ENCODE assay signal across 27 cellular contexts in the genomic region with DNA sequence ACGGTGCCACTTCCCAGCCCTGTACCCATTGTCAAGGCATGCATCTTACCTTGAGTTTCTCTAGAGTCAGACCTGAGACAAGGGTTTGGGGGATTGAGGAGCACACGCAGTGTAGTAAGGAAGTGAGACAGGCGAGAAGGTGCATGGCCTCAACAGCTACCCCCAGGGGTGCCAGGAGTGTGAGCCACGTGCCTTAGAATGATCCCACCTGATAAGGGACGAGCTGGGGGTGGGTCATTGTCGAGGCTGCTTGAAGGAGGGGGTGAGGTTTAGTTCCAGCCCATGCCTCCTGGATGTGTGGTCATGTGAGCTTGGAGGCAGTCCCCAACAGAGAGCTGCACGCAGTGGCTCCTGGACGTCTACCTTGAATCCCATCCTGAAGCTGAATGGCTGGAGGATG.
DNase-seq lines count a peak whose midpoint lies in the region; ATAC-seq, FAIRE-seq and TF ChIP-seq lines count a peak whose summit lies in the region.
"Had no signal": no experiment of that assay in that cellular context is flagged by ENCODE, and none has a peak within 500 bp of the region (broad histone marks: within the 10 kb centered on the region; RNA-seq: fewer than 3 reads in every experiment).

No MANE protein-coding gene starts in this region.

- H3K4me3 ChIP-seq in K562 (no peak overlapping the region), mesendoderm (ENCODE audit: low read length) (no peak overlapping the region), HepG2 (replicated peaks in 1 of 3; ENCODE audit: insufficient read depth in 1 of 3, low read depth in 2 of 3, low read length in 3 of 3) (no peak overlapping the region)
- H3K4me3 ChIP-seq: BLaER1, GM12878 had no signal

- no peak overlapping the region for H4K8ac ChIP-seq in mesendoderm (ENCODE audit: low read depth, low read length)

- CTCF ChIA-PET in K562 (lab: Yijun Ruan, JAX; ENCODE audit: low intra/inter-chr PET ratio), result no interaction called here
- CTCF ChIA-PET in HepG2 (lab: Yijun Ruan, JAX; ENCODE audit: low intra/inter-chr PET ratio, low total read pairs), result no interaction called here
- CTCF ChIA-PET in activated CD4-positive, alpha-beta T cell treated with anti-CD3 and anti-CD28 coated beads for 36 hours (lab: Charles Lee), result no interaction called here

- DNase-seq in T-helper 17 cell, result no peak
- DNase-seq in K562 (ENCODE audit: extremely low read depth in 1 of 4, low spot score in 3 of 4), result no peak
- peak; percentile 51 for DNase-seq in mesendoderm
- DNase-seq in effector CD4-positive, alpha-beta T cell, result no peak
- DNase-seq in HepG2 (ENCODE audit: low spot score), result no peak
- no peak for DNase-seq in activated CD4-positive, alpha-beta T cell treated with anti-CD3 and anti-CD28 coated beads for 36 hours
- DNase-seq: 8988T; ACHN; BE2C; C1 segment of cervical spinal cord; CD4-positive, alpha-beta memory T cell; CD4-positive, CD25-positive, alpha-beta regulatory T cell; CD8-positive, alpha-beta memory T cell; COR-L47; DMS 273 treated with DMSO at 0.1 percent for 48 hours; DMS153; DMS53; DMS79; DND-41; EL; GDM1 had no signal

- TF ChIP-seq RAD21 in K562 (CRISPR knock-in tag; conservative IDR thresholded peaks at IDR 0.05 in 1 of 2, IDR thresholded peaks at IDR 0.05 in 1 of 2) (no peak), HepG2 (CRISPR knock-in tag; IDR thresholded peaks at IDR 0.05) (no peak)

- H3K27ac ChIP-seq in K562 (ENCODE audit: extremely low read depth, low read depth, low read length) (no peak overlapping the region), mesendoderm (ENCODE audit: low read depth, low read length) (no peak overlapping the region), HepG2 (ENCODE audit: extremely low read length, insufficient read depth, low read length) (no peak overlapping the region)
- H3K27ac ChIP-seq: BLaER1 had no signal

- no peak overlapping the region for H3K23ac ChIP-seq in mesendoderm (ENCODE audit: low read length)

- no peak overlapping the region for H3K9ac ChIP-seq in K562 (ENCODE audit: insufficient read depth in 1 of 2, low read depth in 2 of 2, low read length in 2 of 2)
- H3K9ac ChIP-seq in mesendoderm (ENCODE audit: low read length), result no peak overlapping the region
- no peak overlapping the region for H3K9ac ChIP-seq in HepG2 (ENCODE audit: insufficient read depth, low read depth, low read length)
- H3K9ac ChIP-seq: BLaER1 had no signal

- intact Hi-C loops in K562 (cut with micrococcal nuclease), result no loop called here
- intact Hi-C loops in HepG2 (cut with micrococcal nuclease; ENCODE audit: unreplicated experiment), result no loop called here
- intact Hi-C loops in activated CD4-positive, alpha-beta T cell treated with anti-CD3 and anti-CD28 coated beads for 36 hours (cut with DNase I, micrococcal nuclease), result no loop called here

- no peaks in the 10 kb centered on the region for H3K4me1 ChIP-seq in K562 (replicated peaks in 1 of 2; ENCODE audit: control insufficient read depth in 2 of 2, insufficient read depth in 2 of 2, low read length in 2 of 2)
- peaks cover 6% of the 10 kb centered on the region for H3K4me1 ChIP-seq in mesendoderm (ENCODE audit: control insufficient read depth, low read depth, low read length)
- H3K4me1 ChIP-seq in HepG2 (ENCODE audit: insufficient read depth, low read length), result no peaks in the 10 kb centered on the region
- H3K4me1 ChIP-seq: BE2C had no signal

- no peaks in the 10 kb centered on the region for H3K9me1 ChIP-seq in K562 (ENCODE audit: control insufficient read depth, insufficient read depth, low read length)

- H3K36me3 ChIP-seq in K562 (ENCODE audit: control insufficient read depth, insufficient read depth, low read length) (no peaks in the 10 kb centered on the region), mesendoderm (ENCODE audit: control insufficient read depth, insufficient read depth, low read length) (no peaks in the 10 kb centered on the region), HepG2 (replicated peaks in 1 of 2; ENCODE audit: control insufficient read depth in 1 of 2, insufficient read depth in 2 of 2, low read length in 2 of 2) (no peaks in the 10 kb centered on the region)
- H3K36me3 ChIP-seq: BE2C, BLaER1 had no signal

- no peak overlapping the region for H3K4ac ChIP-seq in mesendoderm (ENCODE audit: low read depth, low read length)

- H3K18ac ChIP-seq in mesendoderm (ENCODE audit: low read length), result no peak overlapping the region

- no TSS peak for BruUV-seq in K562 (replicated peaks; lab: Mats Ljungman, UMichigan)
- BruUV-seq in HepG2 (replicated peaks; lab: Mats Ljungman, UMichigan), result no TSS peak

- H3K9me3 ChIP-seq in T-helper 17 cell (ENCODE audit: control insufficient read depth, low read length, poor library complexity, severe bottlenecking) (no peaks in the 10 kb centered on the region), K562 (replicated peaks; ENCODE audit: control insufficient read depth, insufficient read depth, low read depth, low read length) (no peaks in the 10 kb centered on the region), HepG2 (ENCODE audit: low read length) (no peaks in the 10 kb centered on the region)
- H3K9me3 ChIP-seq: BE2C, BLaER1 had no signal

- H4K5ac ChIP-seq in mesendoderm (ENCODE audit: low read length), result no peak overlapping the region

- no peaks in the 10 kb centered on the region for H3K79me1 ChIP-seq in mesendoderm (ENCODE audit: low read length)

- peak overlapping the region; percentile 96 for H3K27ac Mint-ChIP-seq in T-helper 17 cell
- no peak overlapping the region for H3K27ac Mint-ChIP-seq in activated CD4-positive, alpha-beta T cell treated with anti-CD3 and anti-CD28 coated beads for 36 hours
- H3K27ac Mint-ChIP-seq: CD14-positive monocyte had no signal

- no peaks in the 10 kb centered on the region for H4K20me1 ChIP-seq in K562 (replicated peaks; ENCODE audit: control insufficient read depth, insufficient read depth, low read length)
- no peaks in the 10 kb centered on the region for H4K20me1 ChIP-seq in HepG2 (ENCODE audit: insufficient read depth, low read length)
- H4K20me1 ChIP-seq: BLaER1 had no signal

- no peak overlapping the region for H2AK5ac ChIP-seq in mesendoderm (ENCODE audit: low read length)

- H2BK15ac ChIP-seq in mesendoderm (replicated peaks; ENCODE audit: low read depth), result no peak overlapping the region

- H3K4me2 ChIP-seq in K562 (ENCODE audit: insufficient read depth, low read length) (no peak overlapping the region), mesendoderm (ENCODE audit: low read length) (no peak overlapping the region), HepG2 (ENCODE audit: low read depth, low read length) (no peak overlapping the region)

- H3K4me3 Mint-ChIP-seq in T-helper 17 cell, result no peak overlapping the region
- H3K4me3 Mint-ChIP-seq in activated CD4-positive, alpha-beta T cell treated with anti-CD3 and anti-CD28 coated beads for 36 hours, result no peak overlapping the region
- H3K4me3 Mint-ChIP-seq: CD14-positive monocyte; CD4-positive, CD25-positive, alpha-beta regulatory T cell had no signal

- FAIRE-seq in K562 (lab: Jason Lieb, UNC), result no peak
- no peak for FAIRE-seq in HepG2 (lab: Jason Lieb, UNC)
- FAIRE-seq: A204.1, GM12878, GM12892, GM18507 had no signal

- H3K36me3 Mint-ChIP-seq in T-helper 17 cell (ENCODE audit: low read depth), result no peaks in the 10 kb centered on the region
- H3K36me3 Mint-ChIP-seq in activated CD4-positive, alpha-beta T cell treated with anti-CD3 and anti-CD28 coated beads for 36 hours (ENCODE audit: low read depth), result no peaks in the 10 kb centered on the region
- H3K36me3 Mint-ChIP-seq: CD14-positive monocyte; CD4-positive, alpha-beta memory T cell; CD4-positive, CD25-positive, alpha-beta regulatory T cell; CD8-positive, alpha-beta memory T cell had no signal

- H3K9me3 Mint-ChIP-seq in activated CD4-positive, alpha-beta T cell treated with anti-CD3 and anti-CD28 coated beads for 36 hours (ENCODE audit: low read depth), result no peaks in the 10 kb centered on the region
- H3K9me3 Mint-ChIP-seq: CD4-positive, alpha-beta memory T cell; CD4-positive, CD25-positive, alpha-beta regulatory T cell; CD8-positive, alpha-beta memory T cell had no signal

- POLR2A ChIA-PET in K562 (lab: Yijun Ruan, JAX) (no interaction called here), HepG2 (lab: Yijun Ruan, JAX) (no interaction called here)
- POLR2A ChIA-PET in activated CD4-positive, alpha-beta T cell treated with anti-CD3 and anti-CD28 coated beads for 36 hours (lab: Charles Lee), result no interaction called here

- no peak overlapping the region for H2BK120ac ChIP-seq in mesendoderm (ENCODE audit: low read depth, low read length)

- TF ChIP-seq EP300 in K562 (IDR thresholded peaks at IDR 0.05; ENCODE audit: low read length), result no peak
- TF ChIP-seq EP300 in HepG2 (IDR thresholded peaks at IDR 0.05; ENCODE audit: low read depth in 2 of 2, low read length in 2 of 2), result no peak
- no peak for TF ChIP-seq EP300 in HepG2 (CRISPR knock-in tag; IDR thresholded peaks at IDR 0.05; ENCODE audit: borderline replicate concordance)

- no peak overlapping the region for H2BK5ac ChIP-seq in mesendoderm (ENCODE audit: low read length)

- H3K27me3 ChIP-seq in K562 (ENCODE audit: control insufficient read depth in 2 of 2, insufficient read depth in 2 of 2, low read length in 2 of 2), result peaks cover 7 to 27% of the 10 kb centered on the region in 2 experiments; a peak in 4 of 5 replicates
- H3K27me3 ChIP-seq in mesendoderm (ENCODE audit: insufficient read depth, low read length, poor library complexity), result no peaks in the 10 kb centered on the region
- 0 out of 5 replicates have a peak, but pooled peaks cover 0 to 9% of the 10 kb centered on the region in 2 experiments for H3K27me3 ChIP-seq in HepG2 (ENCODE audit: control insufficient read depth in 1 of 2, insufficient read depth in 2 of 2, low read length in 2 of 2)
- H3K27me3 ChIP-seq: BLaER1 had no signal

- H3K27me3 Mint-ChIP-seq in T-helper 17 cell, result peaks cover 5% of the 10 kb centered on the region
- H3K27me3 Mint-ChIP-seq in activated CD4-positive, alpha-beta T cell treated with anti-CD3 and anti-CD28 coated beads for 36 hours, result peaks cover 3% of the 10 kb centered on the region
- H3K27me3 Mint-ChIP-seq: CD4-positive, alpha-beta memory T cell had no signal

- H3K56ac ChIP-seq in mesendoderm (ENCODE audit: low read length), result no peak overlapping the region

- no peak for TF ChIP-seq POLR2A in K562 (conservative IDR thresholded peaks at IDR 0.05)
- no peak for TF ChIP-seq POLR2A in HepG2 (IDR thresholded peaks at IDR 0.05; ENCODE audit: insufficient read depth in 1 of 2, low read depth in 2 of 2, low read length in 2 of 2)

- 0% methylated on average over 8 of the region's 8 CpGs for WGBS in K562 (ENCODE audit: insufficient coverage, low coverage, missing lambda C conversion rate)
- no CpG with 5 or more reads among the region's 8 CpGs for WGBS in mesendoderm (ENCODE audit: extremely low coverage, insufficient coverage, low lambda C conversion rate)
- WGBS in HepG2 (ENCODE audit: low lambda C conversion rate), result 2% methylated on average over 6 of the region's 8 CpGs

- H3K79me2 ChIP-seq in K562 (ENCODE audit: control insufficient read depth, insufficient read depth, low read length), result no peaks in the 10 kb centered on the region
- no peaks in the 10 kb centered on the region for H3K79me2 ChIP-seq in mesendoderm (ENCODE audit: control insufficient read depth, insufficient read depth, low read length)
- no peaks in the 10 kb centered on the region for H3K79me2 ChIP-seq in HepG2 (ENCODE audit: insufficient read depth, low read length)

- peaks cover 32% of the 10 kb centered on the region for H3K4me1 Mint-ChIP-seq in T-helper 17 cell
- peaks cover 30% of the 10 kb centered on the region for H3K4me1 Mint-ChIP-seq in activated CD4-positive, alpha-beta T cell treated with anti-CD3 and anti-CD28 coated beads for 36 hours

- TF ChIP-seq CTCF in K562 (IDR thresholded peaks at IDR 0.05 in 2 of 3, conservative IDR thresholded peaks at IDR 0.05 in 1 of 3; ENCODE audit: insufficient read depth in 2 of 3, low read depth in 1 of 3, low read length in 3 of 3) (no peak), HepG2 (CRISPR knock-in tag; IDR thresholded peaks at IDR 0.05) (no peak)

- in situ Hi-C loops in K562 (cut with MboI), result no loop called here
- in situ Hi-C loops in HepG2 (cut with HindIII; ENCODE audit: extremely low pct_ligation_motif_present, low pct_unique_long_range_greater_than_20kb), result no loop called here

- ATAC-seq in T-helper 17 cell (no peak), K562 (no peak), HepG2 (no peak)
- ATAC-seq in activated CD4-positive, alpha-beta T cell treated with anti-CD3 and anti-CD28 coated beads for 36 hours, result no peak
- ATAC-seq: GM12878 had no signal

- no peak overlapping the region for H2AFZ ChIP-seq in K562 (ENCODE audit: low read depth, low read length)
- H2AFZ ChIP-seq in HepG2 (ENCODE audit: low read length), result no peak overlapping the region
